19 cellular contexts compared by ENCODE assay signal in genomic region chr16:16045311-16045710, GRCh38.
DNase-seq lines count a peak whose midpoint lies in the region.
"Had no signal": no experiment of that assay in that cellular context is flagged by ENCODE, and none has a peak within 500 bp of the region (broad histone marks: within the 10 kb centered on the region; RNA-seq: fewer than 3 reads in every experiment).

No MANE protein-coding gene starts in this region.

- no peak for DNase-seq in activated CD4-positive, alpha-beta T cell treated with anti-CD3 and anti-CD28 coated beads, Interleukin-2, amount 10 ng/mL, durations not matched to agents 24 days and 14 days
- no peak for DNase-seq in activated CD4-positive, alpha-beta T cell treated with anti-CD3 and anti-CD28 coated beads for 48 hours
- DNase-seq in HPDE6-E6E7 (ENCODE audit: extremely low spot score): peak; percentile 55
- no peak for DNase-seq in activated naive CD8-positive, alpha-beta T cell treated with anti-CD3 and anti-CD28 coated beads for 36 hours
- DNase-seq in kidney glomerular epithelial cell (lab: John Stamatoyannopoulos, UW): peak; percentile 26
- no peak for DNase-seq in central memory CD4-positive, alpha-beta T cell
- DNase-seq in G401 (ENCODE audit: low spot score): no peak
- DNase-seq in cerebellar cortex (ENCODE audit: low spot score): no peak
- DNase-seq: activated CD4-positive, CD25-positive, alpha-beta regulatory T cell treated with anti-CD3 and anti-CD28 coated beads, Interleukin-2, amount 50 U/mL, for 72 hours; activated naive CD4-positive, alpha-beta T cell treated with anti-CD3 and anti-CD28 coated beads, Interleukin-2, amount 50 U/mL, for 16 hours; hypothalamus; MM.1S; mucosa of descending colon; NCI-H187; NCI-H446 treated with DMSO at 0.1 percent for 48 hours; nucleus accumbens; SIG-M5; stomach; T1000 had no signal

- peaks cover 71% of the 10 kb centered on the region for H3K36me3 Mint-ChIP-seq in activated CD4-positive, alpha-beta T cell treated with anti-CD3 and anti-CD28 coated beads, Interleukin-2, amount 10 ng/mL, durations not matched to agents 24 days and 14 days (ENCODE audit: low read depth)
- peaks cover 40% of the 10 kb centered on the region for H3K36me3 Mint-ChIP-seq in activated naive CD8-positive, alpha-beta T cell treated with anti-CD3 and anti-CD28 coated beads for 36 hours

- no peak overlapping the region for H3K4me3 Mint-ChIP-seq in activated CD4-positive, alpha-beta T cell treated with anti-CD3 and anti-CD28 coated beads, Interleukin-2, amount 10 ng/mL, durations not matched to agents 24 days and 14 days
- no peak overlapping the region for H3K4me3 Mint-ChIP-seq in activated naive CD8-positive, alpha-beta T cell treated with anti-CD3 and anti-CD28 coated beads for 36 hours

- H3K4me1 Mint-ChIP-seq in activated CD4-positive, alpha-beta T cell treated with anti-CD3 and anti-CD28 coated beads, Interleukin-2, amount 10 ng/mL, durations not matched to agents 24 days and 14 days: peaks cover 17% of the 10 kb centered on the region
- H3K4me1 Mint-ChIP-seq in activated naive CD8-positive, alpha-beta T cell treated with anti-CD3 and anti-CD28 coated beads for 36 hours: peaks cover 4% of the 10 kb centered on the region

- in situ Hi-C loops in G401 (cut with HindIII; ENCODE audit: low sequenced_read_pairs): no loop called here

- intact Hi-C loops in activated CD4-positive, alpha-beta T cell treated with anti-CD3 and anti-CD28 coated beads, Interleukin-2, amount 10 ng/mL, durations not matched to agents 24 days and 14 days (cut with micrococcal nuclease): loop anchor here (5.0 kb wide), 1 partner anchor 93 kb away; no protein-coding TSS in a partner anchor

- no peaks in the 10 kb centered on the region for H3K27me3 Mint-ChIP-seq in activated CD4-positive, alpha-beta T cell treated with anti-CD3 and anti-CD28 coated beads, Interleukin-2, amount 10 ng/mL, durations not matched to agents 24 days and 14 days
- H3K27me3 Mint-ChIP-seq in activated naive CD8-positive, alpha-beta T cell treated with anti-CD3 and anti-CD28 coated beads for 36 hours: no peaks in the 10 kb centered on the region

- H3K9me3 Mint-ChIP-seq in activated CD4-positive, alpha-beta T cell treated with anti-CD3 and anti-CD28 coated beads, Interleukin-2, amount 10 ng/mL, durations not matched to agents 24 days and 14 days: no peaks in the 10 kb centered on the region
- no peaks in the 10 kb centered on the region for H3K9me3 Mint-ChIP-seq in activated naive CD8-positive, alpha-beta T cell treated with anti-CD3 and anti-CD28 coated beads for 36 hours

- peak overlapping the region; percentile 39 for H3K27ac Mint-ChIP-seq in activated CD4-positive, alpha-beta T cell treated with anti-CD3 and anti-CD28 coated beads, Interleukin-2, amount 10 ng/mL, durations not matched to agents 24 days and 14 days
- H3K27ac Mint-ChIP-seq in activated naive CD8-positive, alpha-beta T cell treated with anti-CD3 and anti-CD28 coated beads for 36 hours: peak overlapping the region; percentile 17

Comparison
In these comparisons a context has a peak if more than half of its experiments do, and no peak if none do; other contexts are left out.
1. DNase-seq: peak in HPDE6-E6E7 (single experiment) and kidney glomerular epithelial cell (single experiment); none in activated CD4-positive, alpha-beta T cell treated with anti-CD3 and anti-CD28 coated beads, Interleukin-2, amount 10 ng/mL, durations not matched to agents 24 days and 14 days (single experiment), activated CD4-positive, alpha-beta T cell treated with anti-CD3 and anti-CD28 coated beads for 48 hours (single experiment), activated naive CD8-positive, alpha-beta T cell treated with anti-CD3 and anti-CD28 coated beads for 36 hours (single experiment), central memory CD4-positive, alpha-beta T cell (single experiment), G401 (single experiment) and cerebellar cortex (single experiment).